In genomic region chr3:172159962-172160538, GRCh38 we compare ENCODE assay signal across 11 cellular contexts.
DNase-seq lines count a peak whose midpoint lies in the region; ATAC-seq and TF ChIP-seq lines count a peak whose summit lies in the region.
"Had no signal": no experiment of that assay in that cellular context is flagged by ENCODE, and none has a peak within 500 bp of the region (broad histone marks: within the 10 kb centered on the region; RNA-seq: fewer than 3 reads in every experiment).

No MANE protein-coding gene starts in this region.

- no peak for TF ChIP-seq CTCF in CD14-positive monocyte (IDR thresholded peaks at IDR 0.05)
- no peak for TF ChIP-seq CTCF in fibroblast of mammary gland (conservative IDR thresholded peaks at IDR 0.05; ENCODE audit: control insufficient read depth, insufficient read depth, low read depth, low read length)
- no peak for TF ChIP-seq CTCF in neural crest cell (conservative IDR thresholded peaks at IDR 0.05)

- peak overlapping the region; percentile 84 to 94 (median 90) for H3K27ac Mint-ChIP-seq in CD14-positive monocyte
- H3K27ac Mint-ChIP-seq in neural crest cell (ENCODE audit: unreplicated experiment): peak overlapping the region; percentile 20
- H3K27ac Mint-ChIP-seq in T-helper 17 cell: no peak overlapping the region
- H3K27ac Mint-ChIP-seq in activated T-helper 1 cell treated with anti-CD3 and anti-CD28 coated beads, Interleukin-12 subunit alpha, Interleukin-12 subunit beta, Interleukin-2, Interleukin-4 antibody, amounts not matched to agents 30 ng/mL and 10 ng/mL and 1 ng/mL, durations not matched to agents 14 hours and 24 hours and 36 hours: no peak overlapping the region

- POLR2A ChIA-PET in HEK293T (lab: Yijun Ruan, JAX): no interaction called here

- H3K4me3 Mint-ChIP-seq in CD14-positive monocyte: no peak overlapping the region
- H3K4me3 Mint-ChIP-seq in neural crest cell: no peak overlapping the region
- H3K4me3 Mint-ChIP-seq in T-helper 17 cell: no peak overlapping the region
- H3K4me3 Mint-ChIP-seq in activated T-helper 1 cell treated with anti-CD3 and anti-CD28 coated beads, Interleukin-12 subunit alpha, Interleukin-12 subunit beta, Interleukin-2, Interleukin-4 antibody, amounts not matched to agents 30 ng/mL and 10 ng/mL and 1 ng/mL, durations not matched to agents 14 hours and 24 hours and 36 hours: no peak overlapping the region
- H3K4me3 Mint-ChIP-seq: CD4-positive, alpha-beta memory T cell had no signal

- H3K9me3 Mint-ChIP-seq in CD14-positive monocyte (no peaks in the 10 kb centered on the region), neural crest cell (no peaks in the 10 kb centered on the region)
- H3K9me3 Mint-ChIP-seq in activated T-helper 1 cell treated with anti-CD3 and anti-CD28 coated beads, Interleukin-12 subunit alpha, Interleukin-12 subunit beta, Interleukin-2, Interleukin-4 antibody, amounts not matched to agents 30 ng/mL and 10 ng/mL and 1 ng/mL, durations not matched to agents 14 hours and 24 hours and 36 hours: no peaks in the 10 kb centered on the region
- H3K9me3 Mint-ChIP-seq: CD4-positive, alpha-beta memory T cell had no signal

- intact Hi-C loops in CD14-positive monocyte (cut with micrococcal nuclease): loop anchor here in 1 of 2 donors (5.0 kb wide), 1 partner anchor 33 kb away; no protein-coding TSS in a partner anchor
- intact Hi-C loops in activated T-helper 1 cell treated with anti-CD3 and anti-CD28 coated beads, Interleukin-12 subunit alpha, Interleukin-12 subunit beta, Interleukin-2, Interleukin-4 antibody, amounts not matched to agents 30 ng/mL and 10 ng/mL and 1 ng/mL, durations not matched to agents 14 hours and 24 hours and 36 hours (cut with micrococcal nuclease): no loop called here

- ATAC-seq in GM21447 (IDR thresholded peaks at IDR 0.05; ENCODE audit: unreplicated experiment) (no peak), T-helper 17 cell (no peak)

- H3K27me3 Mint-ChIP-seq in CD14-positive monocyte (ENCODE audit: low read depth in 3 of 3) (no peaks in the 10 kb centered on the region), neural crest cell (ENCODE audit: low read depth) (no peaks in the 10 kb centered on the region), T-helper 17 cell (no peaks in the 10 kb centered on the region)
- peaks cover 2% of the 10 kb centered on the region for H3K27me3 Mint-ChIP-seq in activated T-helper 1 cell treated with anti-CD3 and anti-CD28 coated beads, Interleukin-12 subunit alpha, Interleukin-12 subunit beta, Interleukin-2, Interleukin-4 antibody, amounts not matched to agents 30 ng/mL and 10 ng/mL and 1 ng/mL, durations not matched to agents 14 hours and 24 hours and 36 hours (ENCODE audit: insufficient read depth)
- H3K27me3 Mint-ChIP-seq: CD4-positive, alpha-beta memory T cell had no signal

- H3K9me3 ChIP-seq in T-helper 17 cell (ENCODE audit: control insufficient read depth, low read length, poor library complexity, severe bottlenecking): no peaks in the 10 kb centered on the region

- H3K4me1 Mint-ChIP-seq in CD14-positive monocyte (peaks cover 32% of the 10 kb centered on the region), neural crest cell (peaks cover 38% of the 10 kb centered on the region), T-helper 17 cell (peaks cover 9% of the 10 kb centered on the region)
- peaks cover 8% of the 10 kb centered on the region for H3K4me1 Mint-ChIP-seq in activated T-helper 1 cell treated with anti-CD3 and anti-CD28 coated beads, Interleukin-12 subunit alpha, Interleukin-12 subunit beta, Interleukin-2, Interleukin-4 antibody, amounts not matched to agents 30 ng/mL and 10 ng/mL and 1 ng/mL, durations not matched to agents 14 hours and 24 hours and 36 hours (ENCODE audit: low read depth)

- CTCF ChIA-PET in HEK293T (lab: Yijun Ruan, JAX): no interaction called here

- DNase-seq in CD14-positive monocyte (ENCODE audit: low spot score) (peak; percentile 71), RPMI7951 (ENCODE audit: low read depth) (peak; percentile 67), fibroblast of mammary gland (ENCODE audit: low read depth) (peak; percentile 58), neural crest cell (ENCODE audit: low read depth, low spot score) (no peak), HEK293T (ENCODE audit: extremely low spot score) (no peak), T-helper 17 cell (no peak)
- DNase-seq in activated T-helper 1 cell treated with anti-CD3 and anti-CD28 coated beads, Interleukin-12 subunit alpha, Interleukin-12 subunit beta, Interleukin-2, Interleukin-4 antibody, amounts not matched to agents 30 ng/mL and 10 ng/mL and 1 ng/mL, durations not matched to agents 14 hours and 24 hours and 36 hours (ENCODE audit: low spot score): no peak
- DNase-seq: CD4-positive, alpha-beta memory T cell; islet precursor cell; NCI-H187 had no signal

- H3K4me3 ChIP-seq in fibroblast of mammary gland (ENCODE audit: control insufficient read depth, low read depth, low read length): no peak overlapping the region

- H3K36me3 Mint-ChIP-seq in CD14-positive monocyte (peaks cover 22 to 26% of the 10 kb centered on the region in 2 donors), neural crest cell (ENCODE audit: low read depth) (no peaks in the 10 kb centered on the region), T-helper 17 cell (ENCODE audit: low read depth) (no peaks in the 10 kb centered on the region)
- H3K36me3 Mint-ChIP-seq in activated T-helper 1 cell treated with anti-CD3 and anti-CD28 coated beads, Interleukin-12 subunit alpha, Interleukin-12 subunit beta, Interleukin-2, Interleukin-4 antibody, amounts not matched to agents 30 ng/mL and 10 ng/mL and 1 ng/mL, durations not matched to agents 14 hours and 24 hours and 36 hours (ENCODE audit: low read depth): peaks cover 5% of the 10 kb centered on the region

TF ChIP-seq in HEK293T, 16 proteins besides CTCF, POLR2A, EP300 and RAD21:
- TF ChIP-seq L3MBTL2 (conservative IDR thresholded peaks at IDR 0.05) (no peak), CTBP1 (IDR thresholded peaks at IDR 0.05; ENCODE audit: borderline replicate concordance) (no peak), NFRKB (IDR thresholded peaks at IDR 0.05) (no peak), TARDBP (IDR thresholded peaks at IDR 0.05) (no peak), LEF1 (IDR thresholded peaks at IDR 0.05; ENCODE audit: borderline replicate concordance) (no peak), ARNT (IDR thresholded peaks at IDR 0.05) (no peak), FOXM1 (IDR thresholded peaks at IDR 0.05; ENCODE audit: borderline replicate concordance) (no peak), FOXA1 (IDR thresholded peaks at IDR 0.05) (no peak), BHLHE40 (IDR thresholded peaks at IDR 0.05; ENCODE audit: borderline replicate concordance) (no peak), FOXK2 (IDR thresholded peaks at IDR 0.05) (no peak), HDGF (IDR thresholded peaks at IDR 0.05; ENCODE audit: borderline replicate concordance) (no peak), ZNF384 (IDR thresholded peaks at IDR 0.05) (no peak), SUZ12 (IDR thresholded peaks at IDR 0.05) (no peak)
TF ChIP-seq in HEK293T: peak in this region for 0.

Comparison
In these comparisons a context has a peak if more than half of its experiments do, and no peak if none do; other contexts are left out.
1. DNase-seq: peak in CD14-positive monocyte (single experiment), RPMI7951 (single experiment) and fibroblast of mammary gland (single experiment); none in neural crest cell (single experiment), HEK293T (single experiment), T-helper 17 cell (0 of 3) and activated T-helper 1 cell treated with anti-CD3 and anti-CD28 coated beads, Interleukin-12 subunit alpha, Interleukin-12 subunit beta, Interleukin-2, Interleukin-4 antibody, amounts not matched to agents 30 ng/mL and 10 ng/mL and 1 ng/mL, durations not matched to agents 14 hours and 24 hours and 36 hours (single experiment).
2. H3K27ac Mint-ChIP-seq: peak in CD14-positive monocyte (7 of 7) and neural crest cell (single experiment); none in T-helper 17 cell (single experiment) and activated T-helper 1 cell treated with anti-CD3 and anti-CD28 coated beads, Interleukin-12 subunit alpha, Interleukin-12 subunit beta, Interleukin-2, Interleukin-4 antibody, amounts not matched to agents 30 ng/mL and 10 ng/mL and 1 ng/mL, durations not matched to agents 14 hours and 24 hours and 36 hours (single experiment).